In genomic region chr9:114155967-114156294, GRCh38 we compare ENCODE assay signal across 9 cellular contexts. TPM values are rescaled to one million over a fixed set of nuclear protein-coding genes. Genes with fewer than 3 reads are reported as not detected.
DNase-seq lines count a peak whose midpoint lies in the region; ATAC-seq and TF ChIP-seq lines count a peak whose summit lies in the region.
"Had no signal": no experiment of that assay in that cellular context is flagged by ENCODE, and none has a peak within 500 bp of the region (broad histone marks: within the 10 kb centered on the region; RNA-seq: fewer than 3 reads in every experiment).

No MANE protein-coding gene starts in this region.

- DNase-seq in Daoy (ENCODE audit: low read depth) (peak; percentile 62), WERI-Rb-1 (no peak), fibroblast of the aortic adventitia (ENCODE audit: low read depth) (no peak), retinal pigment epithelial cell (ENCODE audit: low read depth) (no peak), DMS53 (lab: John Stamatoyannopoulos, UW) (no peak)

- H3K27me3 ChIP-seq in WERI-Rb-1 (ENCODE audit: insufficient read depth, low read depth, severe bottlenecking) = peaks cover 6% of the 10 kb centered on the region

- TF ChIP-seq CTCF in WERI-Rb-1 (IDR thresholded peaks at IDR 0.05; ENCODE audit: low read depth, low read length) = peak; percentile 3; the same call in 1 of the 2 replicates
- TF ChIP-seq CTCF in fibroblast of the aortic adventitia (IDR thresholded peaks at IDR 0.05; ENCODE audit: insufficient read depth, low read length) = no peak
- TF ChIP-seq CTCF in retinal pigment epithelial cell (conservative IDR thresholded peaks at IDR 0.05; ENCODE audit: low read depth, low read length) = no peak

- H3K36me3 ChIP-seq in WERI-Rb-1 = peaks cover 13% of the 10 kb centered on the region

- peak overlapping the region; percentile 43 for H3K27ac ChIP-seq in WERI-Rb-1

- ATAC-seq in HG02759 (IDR thresholded peaks at IDR 0.05; ENCODE audit: unreplicated experiment) (no peak), GM21825 (IDR thresholded peaks at IDR 0.05; ENCODE audit: unreplicated experiment) (no peak), HG03457 (IDR thresholded peaks at IDR 0.05; ENCODE audit: unreplicated experiment) (no peak)

- no peaks in the 10 kb centered on the region for H3K9me3 ChIP-seq in WERI-Rb-1 (ENCODE audit: severe bottlenecking)

- H3K4me3 ChIP-seq in WERI-Rb-1 (ENCODE audit: low read depth, low read length) (peak overlapping the region; percentile 63), fibroblast of the aortic adventitia (ENCODE audit: low read depth, low read length) (peak overlapping the region; percentile 76), retinal pigment epithelial cell (ENCODE audit: low read length) (peak overlapping the region; percentile 72)

RNA-seq across cellular contexts. Expression of gene COL27A1, which starts 0.6 kb away (rescaled TPM):
- 6.4 and 7.8 TPM in 2 replicates for total RNA-seq in Daoy (2014; rRNA removed; shearing (Covaris generic))
- total RNA-seq in fibroblast of the aortic adventitia (ENCODE audit: low replicate concordance) = 2.1 and 9.6 TPM in 2 replicates

RNA-seq across cellular contexts. Expression of gene KIF12, which starts 56.8 kb away (rescaled TPM):
- total RNA-seq in Daoy (2014; rRNA removed; shearing (Covaris generic)) = not detected in 2 replicates
- total RNA-seq in fibroblast of the aortic adventitia (ENCODE audit: low replicate concordance) = not detected in 2 replicates
- total RNA-seq: T-helper 2 cell treated with Interferon-gamma antibody and Interleukin-4, amounts not matched to agents 100 ng/mL and 5 ng/mL, for 36 hours had no signal
